Comparison of ENCODE assay signal across 1 cellular context in genomic region chr19:49639401-49640112, GRCh38.
TF ChIP-seq lines count a peak whose summit lies in the region.

No MANE protein-coding gene starts in this region.

TF ChIP-seq in GM12878, 131 proteins besides CTCF, POLR2A, EP300 and RAD21:
- TF ChIP-seq YY1 (IDR thresholded peaks at IDR 0.05; ENCODE audit: low read depth, low read length) (no peak), MEF2B (IDR thresholded peaks at IDR 0.05; ENCODE audit: partially characterized antibody, poor library complexity, severe bottlenecking) (peak; percentile 61), EGR1 (IDR thresholded peaks at IDR 0.05; ENCODE audit: borderline replicate concordance in 1 of 2, low read depth in 2 of 2, low read length in 2 of 2) (peak in 1 of 2 experiments; percentile 62; a peak in 1 of 3 replicates), GABPA (IDR thresholded peaks at IDR 0.05; ENCODE audit: low read depth) (no peak), BACH1 (IDR thresholded peaks at IDR 0.05; ENCODE audit: borderline replicate concordance) (peak; percentile 37; the same call in 1 of the 2 replicates), GATAD2B (conservative IDR thresholded peaks at IDR 0.05; ENCODE audit: low read depth) (peak; percentile 45; the same call in 1 of the 2 replicates), DPF2 (IDR thresholded peaks at IDR 0.05) (0 out of 2 replicates have a peak, but pooled peaks have one; percentile 23), PRDM15 (CRISPR knock-in tag; IDR thresholded peaks at IDR 0.05) (no peak), CHD2 (IDR thresholded peaks at IDR 0.05; ENCODE audit: borderline replicate concordance, low read depth, low read length) (no peak)
